9 cellular contexts compared by ENCODE assay signal in genomic region chr6:36873612-36874011, GRCh38. TPM values are rescaled to one million over a fixed set of nuclear protein-coding genes. Genes with fewer than 3 reads are reported as not detected.
DNase-seq lines count a peak whose midpoint lies in the region; ATAC-seq and TF ChIP-seq lines count a peak whose summit lies in the region.
"Had no signal": no experiment of that assay in that cellular context is flagged by ENCODE, and none has a peak within 500 bp of the region (broad histone marks: within the 10 kb centered on the region; RNA-seq: fewer than 3 reads in every experiment).

No MANE protein-coding gene starts in this region.

- ATAC-seq in CD4-positive, CD25-positive, alpha-beta regulatory T cell (ENCODE audit: low read depth in 2 of 2) = no peak
- no peak for ATAC-seq in activated naive CD4-positive, alpha-beta T cell treated with anti-CD3 and anti-CD28 coated beads, Interleukin-2, amount 50 U/mL, for 72 hours
- ATAC-seq in left lung (no peak), GM19455 (IDR thresholded peaks at IDR 0.05; ENCODE audit: unreplicated experiment) (no peak), HG02981 (IDR thresholded peaks at IDR 0.05; ENCODE audit: unreplicated experiment) (no peak)

- peak overlapping the region; percentile 99 for H3K4me3 ChIP-seq in CD4-positive, CD25-positive, alpha-beta regulatory T cell (ENCODE audit: low read depth, low read length)
- H3K4me3 ChIP-seq in HFF-Myc (replicated peaks; ENCODE audit: low read depth, low read length) (peak overlapping the region; percentile 73), left lung (peak overlapping the region; percentile 86 to 90)

- H3K9me3 Mint-ChIP-seq in CD4-positive, CD25-positive, alpha-beta regulatory T cell = no peaks in the 10 kb centered on the region
- H3K9me3 Mint-ChIP-seq in activated naive CD4-positive, alpha-beta T cell treated with anti-CD3 and anti-CD28 coated beads, Interleukin-2, amount 50 U/mL, for 72 hours = no peaks in the 10 kb centered on the region

- H3K27ac ChIP-seq in CD4-positive, CD25-positive, alpha-beta regulatory T cell (ENCODE audit: insufficient read depth, low read length, poor library complexity, severe bottlenecking) = no peak overlapping the region
- no peak overlapping the region for H3K27ac ChIP-seq in left lung

- H3K27ac Mint-ChIP-seq in CD4-positive, CD25-positive, alpha-beta regulatory T cell = peak overlapping the region; percentile 72 to 100 (median 98)
- H3K27ac Mint-ChIP-seq in activated naive CD4-positive, alpha-beta T cell treated with anti-CD3 and anti-CD28 coated beads, Interleukin-2, amount 50 U/mL, for 72 hours = peak overlapping the region; percentile 88 to 95

- H3K36me3 ChIP-seq in CD4-positive, CD25-positive, alpha-beta regulatory T cell (ENCODE audit: control insufficient read depth, insufficient read depth, low read length) = peaks cover 16% of the 10 kb centered on the region
- H3K36me3 ChIP-seq in left lung = peaks cover 0 to 18% of the 10 kb centered on the region in 2 donors

- H3K27me3 Mint-ChIP-seq in CD4-positive, CD25-positive, alpha-beta regulatory T cell = peaks cover 14% of the 10 kb centered on the region

- peak overlapping the region; percentile 91 to 99 (median 96) for H3K4me3 Mint-ChIP-seq in CD4-positive, CD25-positive, alpha-beta regulatory T cell

- H3K4me1 ChIP-seq in CD4-positive, CD25-positive, alpha-beta regulatory T cell (ENCODE audit: control insufficient read depth, insufficient read depth, low read length, poor library complexity, severe bottlenecking) = peaks cover 14% of the 10 kb centered on the region
- H3K4me1 ChIP-seq in left lung = peaks cover 0 to 28% of the 10 kb centered on the region in 2 donors

- peak; percentile 20 for TF ChIP-seq CTCF in HFF-Myc (IDR thresholded peaks at IDR 0.05; ENCODE audit: low read depth, low read length, missing control alignments)
- no peak for TF ChIP-seq CTCF in left lung (IDR thresholded peaks at IDR 0.05)

- intact Hi-C loops in left lung (cut with DNase I) = no loop called here

- H3K4me1 Mint-ChIP-seq in CD4-positive, CD25-positive, alpha-beta regulatory T cell = peaks cover 17 to 51% (median 35%) of the 10 kb centered on the region in 4 donors

- no peaks in the 10 kb centered on the region for H3K27me3 ChIP-seq in CD4-positive, CD25-positive, alpha-beta regulatory T cell (ENCODE audit: control insufficient read depth, insufficient read depth, low read length)
- peaks cover 0 to 2% of the 10 kb centered on the region in 2 donors for H3K27me3 ChIP-seq in left lung

- H3K36me3 Mint-ChIP-seq in CD4-positive, CD25-positive, alpha-beta regulatory T cell = peaks cover 18% of the 10 kb centered on the region
- H3K36me3 Mint-ChIP-seq in activated naive CD4-positive, alpha-beta T cell treated with anti-CD3 and anti-CD28 coated beads, Interleukin-2, amount 50 U/mL, for 72 hours = peaks cover 32 to 35% of the 10 kb centered on the region in 2 donors

- DNase-seq in CD4-positive, CD25-positive, alpha-beta regulatory T cell = peak in 1 of 3 donors; percentile 46
- DNase-seq in HFF-Myc (ENCODE audit: extremely low read depth, low read depth) = no peak
- DNase-seq in activated naive CD4-positive, alpha-beta T cell treated with anti-CD3 and anti-CD28 coated beads, Interleukin-2, amount 50 U/mL, for 72 hours (ENCODE audit: low spot score in 2 of 2) = peak in 1 of 2 donors; percentile 25
- no peak for DNase-seq in left lung
- DNase-seq in occipital lobe (lab: John Stamatoyannopoulos, UW) = no peak
- DNase-seq in AG08395 (ENCODE audit: low spot score) = no peak

- no peaks in the 10 kb centered on the region for H3K9me3 ChIP-seq in CD4-positive, CD25-positive, alpha-beta regulatory T cell (ENCODE audit: control insufficient read depth in 2 of 2, low read length in 2 of 2)
- no peaks in the 10 kb centered on the region for H3K9me3 ChIP-seq in left lung

RNA-seq across cellular contexts. Expression of gene PPIL1, which starts 1.0 kb away (rescaled TPM):
- total RNA-seq in CD4-positive, CD25-positive, alpha-beta regulatory T cell = 6.1 TPM
- 10 to 100 TPM; 17.8 to 31.0 (median 24.0) TPM for polyA plus RNA-seq in CD4-positive, CD25-positive, alpha-beta regulatory T cell
- 10 to 100 TPM; 23.4 to 44.3 TPM for total RNA-seq in activated naive CD4-positive, alpha-beta T cell treated with anti-CD3 and anti-CD28 coated beads, Interleukin-2, amount 50 U/mL, for 72 hours
- total RNA-seq in left lung (10 to 100 TPM; 19.6 to 24.5 TPM), occipital lobe (35.7 TPM)

RNA-seq across cellular contexts. Expression of gene C6orf89, which starts 12.1 kb away (rescaled TPM):
- 33.8 TPM for total RNA-seq in CD4-positive, CD25-positive, alpha-beta regulatory T cell
- polyA plus RNA-seq in CD4-positive, CD25-positive, alpha-beta regulatory T cell = 10 to 100 TPM; 39.8 to 49.1 (median 45.4) TPM
- 10 to 100 TPM; 31.6 to 31.9 TPM for total RNA-seq in activated naive CD4-positive, alpha-beta T cell treated with anti-CD3 and anti-CD28 coated beads, Interleukin-2, amount 50 U/mL, for 72 hours
- total RNA-seq in left lung (10 to 100 TPM; 53.3 to 59.6 TPM), occipital lobe (36.2 TPM)

RNA-seq across cellular contexts. Expression of gene CPNE5, which starts 34.4 kb away (rescaled TPM):
- total RNA-seq in CD4-positive, CD25-positive, alpha-beta regulatory T cell = 4.3 TPM
- 1 to 10 TPM in 1 of 4 donors, under 1 TPM in 3; 0.16 to 2.5 (median 0.78) TPM for polyA plus RNA-seq in CD4-positive, CD25-positive, alpha-beta regulatory T cell
- total RNA-seq in activated naive CD4-positive, alpha-beta T cell treated with anti-CD3 and anti-CD28 coated beads, Interleukin-2, amount 50 U/mL, for 72 hours = 1 to 10 TPM in 1 of 2 donors, under 1 TPM in 1; 0.25 to 3.0 TPM
- total RNA-seq in left lung = 1 to 10 TPM; 1.2 to 1.9 TPM
- 4.8 TPM for total RNA-seq in occipital lobe
- total RNA-seq: RPMI7951 had no signal
